ENCODE assay signal across 8 cellular contexts in the genomic region with DNA sequence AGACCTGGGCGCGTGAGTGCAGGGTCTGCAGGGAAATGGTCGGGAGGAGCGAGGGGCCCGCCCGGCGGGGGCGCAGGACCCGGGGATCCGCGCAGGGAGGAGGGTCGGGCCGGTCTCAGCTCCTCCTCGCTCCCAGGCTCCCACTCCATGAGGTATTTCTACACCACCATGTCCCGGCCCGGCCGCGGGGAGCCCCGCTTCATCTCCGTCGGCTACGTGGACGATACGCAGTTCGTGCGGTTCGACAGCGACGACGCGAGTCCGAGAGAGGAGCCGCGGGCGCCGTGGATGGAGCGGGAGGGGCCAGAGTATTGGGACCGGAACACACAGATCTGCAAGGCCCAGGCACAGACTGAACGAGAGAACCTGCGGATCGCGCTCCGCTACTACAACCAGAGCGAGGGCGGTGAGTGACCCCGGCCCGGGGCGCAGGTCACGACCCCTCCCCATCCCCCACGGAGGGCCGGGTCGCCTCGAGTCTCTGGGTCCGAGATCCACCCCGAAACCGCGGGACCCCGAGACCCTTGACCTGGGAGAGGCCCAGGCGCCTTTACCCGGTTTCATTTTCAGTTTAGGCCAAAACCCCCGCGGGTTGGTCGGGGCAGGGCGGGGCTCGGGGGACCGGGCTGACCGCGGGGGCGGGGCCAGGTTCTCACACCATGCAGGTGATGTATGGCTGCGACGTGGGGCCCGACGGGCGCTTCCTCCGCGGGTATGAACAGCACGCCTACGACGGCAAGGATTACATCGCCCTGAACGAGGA. TPM values are rescaled to one million over a fixed set of nuclear protein-coding genes. Genes with fewer than 3 reads are reported as not detected.
A peak's percentile ranks its signal among the peaks of the same experiment; 100 is the strongest.
DNase-seq lines count a peak whose midpoint lies in the region; ATAC-seq and TF ChIP-seq lines count a peak whose summit lies in the region.

No MANE protein-coding gene starts in this region.

- no peaks in the 10 kb centered on the region for H3K4me1 Mint-ChIP-seq in neural progenitor cell

- peaks cover 61% of the 10 kb centered on the region for H3K27me3 ChIP-seq in neural progenitor cell

- H3K4me3 ChIP-seq in foreskin fibroblast (ENCODE audit: low read depth in 1 of 2, low read length in 2 of 2) = peak overlapping the region; percentile 68 to 69
- H3K4me3 ChIP-seq in neural progenitor cell = peak overlapping the region; percentile 53

- no peaks in the 10 kb centered on the region for H3K36me3 Mint-ChIP-seq in neural progenitor cell

- no peaks in the 10 kb centered on the region for H3K4me1 ChIP-seq in neural progenitor cell

- ATAC-seq in GM18499 (IDR thresholded peaks at IDR 0.05; ENCODE audit: insufficient read depth, unreplicated experiment) (peak; percentile 46), HG02588 (IDR thresholded peaks at IDR 0.05; ENCODE audit: unreplicated experiment) (peak; percentile 66), HG02870 (IDR thresholded peaks at IDR 0.05; ENCODE audit: unreplicated experiment) (no peak)

- H3K4me3 Mint-ChIP-seq in neural progenitor cell = peak overlapping the region; percentile 73

- H3K27ac ChIP-seq in neural progenitor cell = no peak overlapping the region

- H3K9me3 ChIP-seq in neural progenitor cell (ENCODE audit: low read depth) = no peaks in the 10 kb centered on the region

- no peaks in the 10 kb centered on the region for H3K36me3 ChIP-seq in neural progenitor cell

- no peaks in the 10 kb centered on the region for H3F3A ChIP-seq in neural progenitor cell (ENCODE audit: low read depth)

- peak; percentile 81 for DNase-seq in NK-92 treated with Interleukin-12 subunit alpha and Interleukin-12 subunit beta, amount 100 ng/mL, for 24 hours (lab: John Stamatoyannopoulos, UW)
- peak; percentile 70 for DNase-seq in activated T-helper 9 cell treated with anti-CD3 and anti-CD28 coated beads, Interleukin-2, amount 50 U/mL, for 16 hours (ENCODE audit: low read depth)
- DNase-seq in foreskin fibroblast (peak; percentile 29 to 62), neural progenitor cell (ENCODE audit: low spot score) (peak; percentile 47), stromal cell of bone marrow (ENCODE audit: low read depth) (peak; percentile 13)

- H3K9ac ChIP-seq in neural progenitor cell = no peak overlapping the region

- peak overlapping the region; percentile 90 for H2AFZ ChIP-seq in neural progenitor cell (replicated peaks)

- no peaks in the 10 kb centered on the region for H4K20me1 ChIP-seq in neural progenitor cell (ENCODE audit: low read depth)

- H3K9me3 Mint-ChIP-seq in neural progenitor cell = peaks cover 10% of the 10 kb centered on the region

- H3K4me2 ChIP-seq in neural progenitor cell = peak overlapping the region; percentile 76

- H3K79me2 ChIP-seq in neural progenitor cell (ENCODE audit: low read depth) = no peaks in the 10 kb centered on the region

- peaks cover 35% of the 10 kb centered on the region for H3K27me3 Mint-ChIP-seq in neural progenitor cell (ENCODE audit: insufficient read depth, low read depth)

- TF ChIP-seq CTCF in foreskin fibroblast (IDR thresholded peaks at IDR 0.05; ENCODE audit: low read depth, low read length) (no peak), neural progenitor cell (IDR thresholded peaks at IDR 0.05) (no peak)

- H3K27ac Mint-ChIP-seq in neural progenitor cell = no peak overlapping the region

RNA-seq across cellular contexts. Expression of a gene that starts 54.3 kb away (rescaled TPM):
- total RNA-seq in neural progenitor cell (ENCODE audit: low replicate concordance) = 107 and 278 TPM in 2 replicates

Comparison
In these comparisons a context has a peak if more than half of its experiments do, and no peak if none do; other contexts are left out.
1. DNase-seq: peak in every context shown above with its lines; median percentile 81 in NK-92 treated with Interleukin-12 subunit alpha and Interleukin-12 subunit beta, amount 100 ng/mL, for 24 hours; 70 in activated T-helper 9 cell treated with anti-CD3 and anti-CD28 coated beads, Interleukin-2, amount 50 U/mL, for 16 hours; 47 in neural progenitor cell; 46 in foreskin fibroblast; 13 in stromal cell of bone marrow.